10 cellular contexts compared by ENCODE assay signal in genomic region chr5:76590027-76590426, GRCh38.
DNase-seq lines count a peak whose midpoint lies in the region; ATAC-seq, FAIRE-seq and TF ChIP-seq lines count a peak whose summit lies in the region.
"Had no signal": no experiment of that assay in that cellular context is flagged by ENCODE, and none has a peak within 500 bp of the region (broad histone marks: within the 10 kb centered on the region; RNA-seq: fewer than 3 reads in every experiment).

No MANE protein-coding gene starts in this region.

- CTCF ChIA-PET in RWPE1 (lab: Yijun Ruan, JAX) = no interaction called here

- FAIRE-seq in GM19239 (lab: Jason Lieb, UNC) = peak; percentile 89

- no peak overlapping the region for H3K4me3 ChIP-seq in GM12865 (ENCODE audit: low read depth, low read length)

- DNase-seq in GM12865 (ENCODE audit: low read depth) (peak; percentile 70), GM19239 (ENCODE audit: insufficient read length, low spot score) (peak; percentile 15), DMS 273 (lab: John Stamatoyannopoulos, UW; ENCODE audit: unreplicated experiment) (no peak), RWPE1 (ENCODE audit: low spot score) (no peak), iPS-NIHi7 (ENCODE audit: extremely low spot score) (no peak)
- DNase-seq in stimulated activated naive CD4-positive, alpha-beta T cell treated with Interleukin-2 at 50 U/mL for 16 hours (lab: John Stamatoyannopoulos, UW) = no peak
- DNase-seq: amniotic stem cell had no signal

- no peak for TF ChIP-seq CTCF in GM12865 (IDR thresholded peaks at IDR 0.05; ENCODE audit: insufficient read depth, low read depth, low read length, missing control alignments)
- no peak for TF ChIP-seq CTCF in RWPE1 (conservative IDR thresholded peaks at IDR 0.05; ENCODE audit: low read depth)

- POLR2A ChIA-PET in RWPE1 (lab: Yijun Ruan, JAX; ENCODE audit: low non-redundant PET) = no interaction called here

- ATAC-seq in HG02763 (IDR thresholded peaks at IDR 0.05; ENCODE audit: unreplicated experiment) = peak; percentile 96
- peak; percentile 87 for ATAC-seq in HG03558 (IDR thresholded peaks at IDR 0.05; ENCODE audit: extremely low read depth, unreplicated experiment)

- H3K27ac ChIP-seq in RWPE1 = no peak overlapping the region
- H3K27ac ChIP-seq: C4-2B had no signal

Comparison
In these comparisons a context has a peak if more than half of its experiments do, and no peak if none do; other contexts are left out.
1. DNase-seq: peak in GM12865 (single experiment) and GM19239 (single experiment); none in DMS 273 (single experiment), RWPE1 (single experiment), stimulated activated naive CD4-positive, alpha-beta T cell treated with Interleukin-2 at 50 U/mL for 16 hours (single experiment) and iPS-NIHi7 (single experiment).